Comparison of ENCODE assay signal across 9 cellular contexts in the genomic region with DNA sequence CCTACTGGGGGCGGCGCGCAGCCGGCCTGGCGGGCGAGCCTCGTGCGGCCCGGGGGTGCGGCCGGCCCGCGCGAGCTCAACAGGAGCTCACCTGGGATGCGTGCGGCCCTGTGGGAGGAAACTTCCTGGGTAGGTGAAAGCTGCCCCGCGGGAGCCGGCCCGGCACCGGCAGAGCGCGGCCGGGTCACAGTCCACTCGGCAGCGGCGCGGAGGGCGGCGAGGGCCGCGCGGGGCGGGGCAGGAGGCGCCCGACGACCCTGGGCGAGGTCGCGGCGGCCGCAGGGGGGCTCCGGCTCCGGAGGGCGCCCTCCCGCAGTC. TPM values are rescaled to one million over a fixed set of nuclear protein-coding genes. Genes with fewer than 3 reads are reported as not detected.
DNase-seq lines count a peak whose midpoint lies in the region; ATAC-seq, FAIRE-seq and TF ChIP-seq lines count a peak whose summit lies in the region.
"Had no signal": no experiment of that assay in that cellular context is flagged by ENCODE, and none has a peak within 500 bp of the region (broad histone marks: within the 10 kb centered on the region; RNA-seq: fewer than 3 reads in every experiment).

No MANE protein-coding gene starts in this region.

- DNase-seq in DND-41 (peak; percentile 35), epithelial cell of proximal tubule (ENCODE audit: low read depth) (no peak), urothelium cell line (ENCODE audit: low spot score) (peak; percentile 55), DMS114 treated with DMSO at 0.1 percent for 48 hours (lab: John Stamatoyannopoulos, UW; ENCODE audit: unreplicated experiment) (no peak)
- peak; percentile 64 for DNase-seq in activated CD4-positive, alpha-beta memory T cell treated with anti-CD3 and anti-CD28 coated beads, Interleukin-2, amount 10 ng/mL, durations not matched to agents 7 days and 5 days

- peak overlapping the region; percentile 63 for H3K27ac ChIP-seq in DND-41 (ENCODE audit: low read length)
- peak overlapping the region; percentile 91 for H3K27ac ChIP-seq in HUES48 (ENCODE audit: low read depth, low read length)

- POLR2A ChIA-PET in activated CD4-positive, alpha-beta memory T cell treated with anti-CD3 and anti-CD28 coated beads, Interleukin-2, amount 10 ng/mL, durations not matched to agents 7 days and 5 days (lab: Charles Lee) = interaction anchor here (0.9 to 2.6 kb wide), 19 partner anchors 9 to 1496 kb away, joined by 3 to 14 read pairs (median 4); a partner anchor contains a TSS

- H3K27me3 ChIP-seq in DND-41 (ENCODE audit: insufficient read depth, low read length, poor library complexity) (peaks cover 3% of the 10 kb centered on the region), HUES48 (ENCODE audit: control insufficient read depth, insufficient read depth, low read length) (no peaks in the 10 kb centered on the region)

- peak; percentile 58 for ATAC-seq in DND-41 (ENCODE audit: insufficient read depth, low read depth)
- ATAC-seq in GM21515 (IDR thresholded peaks at IDR 0.05; ENCODE audit: unreplicated experiment) = peak; percentile 38

- FAIRE-seq in urothelium cell line (lab: Jason Lieb, UNC) = no peak
- FAIRE-seq: TTC549 had no signal

- H3K4me1 ChIP-seq in DND-41 (ENCODE audit: insufficient read depth, low read length) = peaks cover 35% of the 10 kb centered on the region
- peaks cover 18% of the 10 kb centered on the region; the same call in 1 of the 2 replicates for H3K4me1 ChIP-seq in HUES48 (ENCODE audit: control insufficient read depth, insufficient read depth, low read length)

- CTCF ChIA-PET in activated CD4-positive, alpha-beta memory T cell treated with anti-CD3 and anti-CD28 coated beads, Interleukin-2, amount 10 ng/mL, durations not matched to agents 7 days and 5 days (lab: Charles Lee) = interaction anchor here (1.4 kb wide), 1 partner anchor 13 kb away, joined by 5 read pairs; no protein-coding TSS in a partner anchor

- peak overlapping the region; percentile 97 for H2AFZ ChIP-seq in DND-41 (ENCODE audit: low read depth, low read length)

- H3K27me3 Mint-ChIP-seq in activated CD4-positive, alpha-beta memory T cell treated with anti-CD3 and anti-CD28 coated beads, Interleukin-2, amount 10 ng/mL, durations not matched to agents 7 days and 5 days = no peaks in the 10 kb centered on the region
- H3K27me3 Mint-ChIP-seq in nephron (ENCODE audit: low read depth) = no peaks in the 10 kb centered on the region

- H3K9me3 Mint-ChIP-seq in activated CD4-positive, alpha-beta memory T cell treated with anti-CD3 and anti-CD28 coated beads, Interleukin-2, amount 10 ng/mL, durations not matched to agents 7 days and 5 days = no peaks in the 10 kb centered on the region
- no peaks in the 10 kb centered on the region for H3K9me3 Mint-ChIP-seq in nephron

- H4K20me1 ChIP-seq in DND-41 (ENCODE audit: insufficient read depth, low read length) = no peaks in the 10 kb centered on the region; the same call in 1 of the 2 replicates

- H3K4me1 Mint-ChIP-seq in activated CD4-positive, alpha-beta memory T cell treated with anti-CD3 and anti-CD28 coated beads, Interleukin-2, amount 10 ng/mL, durations not matched to agents 7 days and 5 days = peaks cover 57% of the 10 kb centered on the region
- H3K4me1 Mint-ChIP-seq in nephron = peaks cover 35% of the 10 kb centered on the region

- H3K4me3 Mint-ChIP-seq in activated CD4-positive, alpha-beta memory T cell treated with anti-CD3 and anti-CD28 coated beads, Interleukin-2, amount 10 ng/mL, durations not matched to agents 7 days and 5 days = peak overlapping the region; percentile 86
- H3K4me3 Mint-ChIP-seq in nephron = peak overlapping the region; percentile 90 to 91 (median 91)

- TF ChIP-seq CTCF in DND-41 (IDR thresholded peaks at IDR 0.05; ENCODE audit: borderline replicate concordance, extremely low read depth, low read length, poor library complexity, severe bottlenecking) = no peak
- no peak for TF ChIP-seq CTCF in epithelial cell of proximal tubule (conservative IDR thresholded peaks at IDR 0.05; ENCODE audit: low read depth, low read length)
- no peak for TF ChIP-seq CTCF in nephron (IDR thresholded peaks at IDR 0.05; ENCODE audit: unreplicated experiment in 3 of 3)

- H3K4me3 ChIP-seq in DND-41 (ENCODE audit: low read depth in 1 of 2, low read length in 2 of 2) (peak overlapping the region; percentile 74 to 82; a peak in 3 of 4 replicates), HUES48 (ENCODE audit: low read depth, low read length) (peak overlapping the region; percentile 95), epithelial cell of proximal tubule (ENCODE audit: low read depth, low read length) (peak overlapping the region; percentile 80)

- no peaks in the 10 kb centered on the region for H3K9me3 ChIP-seq in DND-41 (ENCODE audit: insufficient read depth, low read length, severe bottlenecking)
- no peaks in the 10 kb centered on the region for H3K9me3 ChIP-seq in HUES48 (ENCODE audit: control insufficient read depth, insufficient read depth, low read length)

- peak overlapping the region; percentile 79 for H3K9ac ChIP-seq in DND-41 (ENCODE audit: low read depth, low read length)
- H3K9ac ChIP-seq in HUES48 (ENCODE audit: low read depth, low read length) = peak overlapping the region; percentile 73

- H3K36me3 ChIP-seq in DND-41 (ENCODE audit: insufficient read depth, low read length) = no peaks in the 10 kb centered on the region
- H3K36me3 ChIP-seq in HUES48 (ENCODE audit: control insufficient read depth, insufficient read depth, low read length) = no peaks in the 10 kb centered on the region

- peak overlapping the region; percentile 86 for H3K27ac Mint-ChIP-seq in activated CD4-positive, alpha-beta memory T cell treated with anti-CD3 and anti-CD28 coated beads, Interleukin-2, amount 10 ng/mL, durations not matched to agents 7 days and 5 days
- peak overlapping the region; percentile 67 to 88 (median 81) for H3K27ac Mint-ChIP-seq in nephron

- peaks cover 47% of the 10 kb centered on the region for H3K79me2 ChIP-seq in DND-41 (ENCODE audit: insufficient read depth, low read length)

- peaks cover 9% of the 10 kb centered on the region for H3K36me3 Mint-ChIP-seq in activated CD4-positive, alpha-beta memory T cell treated with anti-CD3 and anti-CD28 coated beads, Interleukin-2, amount 10 ng/mL, durations not matched to agents 7 days and 5 days (ENCODE audit: low read depth)
- H3K36me3 Mint-ChIP-seq in nephron (ENCODE audit: low read depth) = no peaks in the 10 kb centered on the region

- peak overlapping the region; percentile 98 for H3K4me2 ChIP-seq in DND-41 (ENCODE audit: insufficient read depth, low read length)

RNA-seq across cellular contexts. Expression of a gene that starts 0.4 kb away (rescaled TPM):
- total RNA-seq in activated CD4-positive, alpha-beta memory T cell treated with anti-CD3 and anti-CD28 coated beads, Interleukin-2, amount 10 ng/mL, durations not matched to agents 7 days and 5 days = 10 to 100 TPM; 71.8 to 75.0 TPM
- 19.8 and 20.6 TPM in 2 replicates for total RNA-seq in epithelial cell of proximal tubule

Comparison
In these comparisons a context has a peak if more than half of its experiments do, and no peak if none do; other contexts are left out.
1. DNase-seq: peak in DND-41 (single experiment), activated CD4-positive, alpha-beta memory T cell treated with anti-CD3 and anti-CD28 coated beads, Interleukin-2, amount 10 ng/mL, durations not matched to agents 7 days and 5 days (single experiment) and urothelium cell line (single experiment); none in epithelial cell of proximal tubule (single experiment) and DMS114 treated with DMSO at 0.1 percent for 48 hours (single experiment).
2. Peak in every context shown above with its lines, with median percentiles within 50 percentile points of each other: H3K4me3 ChIP-seq.